In genomic region chr1:70134148-70134547, GRCh38 we compare ENCODE assay signal across 19 cellular contexts.
DNase-seq lines count a peak whose midpoint lies in the region; ATAC-seq, FAIRE-seq and TF ChIP-seq lines count a peak whose summit lies in the region.
"Had no signal": no experiment of that assay in that cellular context is flagged by ENCODE, and none has a peak within 500 bp of the region (broad histone marks: within the 10 kb centered on the region; RNA-seq: fewer than 3 reads in every experiment).

No MANE protein-coding gene starts in this region.

- DNase-seq in heart right ventricle, result peak in 1 of 2 donors; percentile 14
- DNase-seq in right atrium auricular region (ENCODE audit: low spot score), result no peak
- peak; percentile 92 for DNase-seq in NCI-H82 (lab: John Stamatoyannopoulos, UW)
- peak; percentile 13 for DNase-seq in fibroblast of villous mesenchyme (ENCODE audit: low read depth)
- DNase-seq in urothelium cell line (ENCODE audit: low spot score), result peak; percentile 4
- DNase-seq in NCI-H526 treated with DMSO at 0.1 percent for 48 hours (lab: John Stamatoyannopoulos, UW), result no peak
- no peak for DNase-seq in thyroid gland
- DNase-seq: activated CD4-positive, CD25-positive, alpha-beta regulatory T cell treated with anti-CD3 and anti-CD28 coated beads, Interleukin-2, amount 50 U/mL, for 72 hours; amniotic stem cell; cerebellar nuclear complex; foreskin keratinocyte; NCI-H1092 treated with DMSO at 0.1 percent for 48 hours; NCI-H774; retina; SHP77 treated with DMSO at 0.1 percent for 48 hours; T-helper 2 cell had no signal

- intact Hi-C loops in heart right ventricle (cut with DNase I) (loop anchor here in 7 of 10 donors (5.0 to 10.0 kb wide), 4 partner anchors 351 to 378 kb away; no protein-coding TSS in a partner anchor), thyroid gland (cut with DNase I) (loop anchor here (10.0 kb wide), 1 partner anchor 381 kb away; no protein-coding TSS in a partner anchor)

- H3K4me3 ChIP-seq in heart right ventricle (no peak overlapping the region), right atrium auricular region (no peak overlapping the region), fibroblast of villous mesenchyme (ENCODE audit: low read depth, low read length) (no peak overlapping the region), thyroid gland (replicated peaks in 1 of 3) (no peak overlapping the region)
- H3K4me3 ChIP-seq: HAP-1, vagina had no signal

- H3K27me3 ChIP-seq in heart right ventricle, result no peaks in the 10 kb centered on the region
- no peaks in the 10 kb centered on the region for H3K27me3 ChIP-seq in right atrium auricular region
- no peaks in the 10 kb centered on the region for H3K27me3 ChIP-seq in thyroid gland
- H3K27me3 ChIP-seq: foreskin keratinocyte, vagina had no signal

- H3K4me1 ChIP-seq in heart right ventricle, result peaks cover 0 to 10% (median 3%) of the 10 kb centered on the region in 9 donors
- no peaks in the 10 kb centered on the region for H3K4me1 ChIP-seq in right atrium auricular region
- H3K4me1 ChIP-seq in thyroid gland, result no peaks in the 10 kb centered on the region
- H3K4me1 ChIP-seq: foreskin keratinocyte, vagina had no signal

- FAIRE-seq in urothelium cell line (lab: Jason Lieb, UNC), result no peak

- no peak for TF ChIP-seq CTCF in heart right ventricle (IDR thresholded peaks at IDR 0.05)
- no peak for TF ChIP-seq CTCF in right atrium auricular region (IDR thresholded peaks at IDR 0.05)
- TF ChIP-seq CTCF in fibroblast of villous mesenchyme (IDR thresholded peaks at IDR 0.05; ENCODE audit: insufficient read depth, low read depth, low read length), result peak; percentile 2
- no peak for TF ChIP-seq CTCF in thyroid gland (IDR thresholded peaks at IDR 0.05)

- no peak for TF ChIP-seq POLR2A in thyroid gland (IDR thresholded peaks at IDR 0.05)

- ATAC-seq in heart right ventricle, result peak in 7 of 8 donors; percentile 67 to 92 (median 76)
- no peak for ATAC-seq in GM18873 (IDR thresholded peaks at IDR 0.05; ENCODE audit: low FRiP score, unreplicated experiment)
- ATAC-seq: foreskin keratinocyte had no signal

- H3K36me3 ChIP-seq in heart right ventricle (no peaks in the 10 kb centered on the region), right atrium auricular region (no peaks in the 10 kb centered on the region), thyroid gland (no peaks in the 10 kb centered on the region)
- H3K36me3 ChIP-seq: HAP-1, vagina had no signal

- H3K9me3 ChIP-seq in heart right ventricle, result no peaks in the 10 kb centered on the region
- no peaks in the 10 kb centered on the region for H3K9me3 ChIP-seq in right atrium auricular region
- no peaks in the 10 kb centered on the region for H3K9me3 ChIP-seq in thyroid gland
- H3K9me3 ChIP-seq: HAP-1, vagina had no signal

- 66 to 68% methylated on average over 3 of the region's 3 CpGs for WGBS in heart right ventricle, 2 donors
- WGBS in thyroid gland, 2 donors, result 74 to 80% methylated on average over 3 of the region's 3 CpGs

- peak overlapping the region in 4 of 10 donors; percentile 3 to 42 (median 12) for H3K27ac ChIP-seq in heart right ventricle
- H3K27ac ChIP-seq in right atrium auricular region, result peak overlapping the region in 1 of 2 donors; percentile 45
- no peak overlapping the region for H3K27ac ChIP-seq in thyroid gland
- H3K27ac ChIP-seq: foreskin keratinocyte, vagina had no signal

Comparison
In these comparisons a context has a peak if more than half of its experiments do, and no peak if none do; other contexts are left out.
1. DNase-seq: peak in NCI-H82 (single experiment), fibroblast of villous mesenchyme (single experiment) and urothelium cell line (single experiment); none in right atrium auricular region (single experiment), NCI-H526 treated with DMSO at 0.1 percent for 48 hours (single experiment) and thyroid gland (0 of 2).